8 cellular contexts compared by ENCODE assay signal in genomic region chr21:42465008-42465878, GRCh38. TPM values are rescaled to one million over a fixed set of nuclear protein-coding genes. Genes with fewer than 3 reads are reported as not detected.
A peak's percentile ranks its signal among the peaks of the same experiment; 100 is the strongest.
DNase-seq lines count a peak whose midpoint lies in the region; ATAC-seq and TF ChIP-seq lines count a peak whose summit lies in the region.

No MANE protein-coding gene starts in this region.

- H3K36me3 ChIP-seq in KMS-11 (ENCODE audit: insufficient read depth): no peaks in the 10 kb centered on the region

- H3K4me2 ChIP-seq in KMS-11: peak overlapping the region; percentile 67

- H3K4me3 Mint-ChIP-seq in activated CD4-positive, alpha-beta T cell treated with anti-CD3 and anti-CD28 coated beads, Interleukin-2, amount 10 ng/mL, durations not matched to agents 24 days and 14 days: peak overlapping the region; percentile 25

- peaks cover 96% of the 10 kb centered on the region for H3K4me1 ChIP-seq in KMS-11 (ENCODE audit: low read depth, poor library complexity, severe bottlenecking)

- H3K4me1 Mint-ChIP-seq in activated CD4-positive, alpha-beta T cell treated with anti-CD3 and anti-CD28 coated beads, Interleukin-2, amount 10 ng/mL, durations not matched to agents 24 days and 14 days: peaks cover 59% of the 10 kb centered on the region

- no peak for TF ChIP-seq CTCF in KMS-11 (conservative IDR thresholded peaks at IDR 0.05; ENCODE audit: low read depth, low read length)

- peak overlapping the region; percentile 48 for H3K27ac ChIP-seq in KMS-11

- peaks cover 13% of the 10 kb centered on the region for H3K9me3 Mint-ChIP-seq in activated CD4-positive, alpha-beta T cell treated with anti-CD3 and anti-CD28 coated beads, Interleukin-2, amount 10 ng/mL, durations not matched to agents 24 days and 14 days

- DNase-seq in activated CD4-positive, alpha-beta T cell treated with anti-CD3 and anti-CD28 coated beads, Interleukin-2, amount 10 ng/mL, durations not matched to agents 24 days and 14 days: no peak
- DNase-seq in activated CD4-positive, alpha-beta T cell treated with anti-CD3 and anti-CD28 coated beads for 4 hours: no peak
- DNase-seq in brain pericyte (ENCODE audit: low read depth, low spot score): peak; percentile 21
- no peak for DNase-seq in stimulated activated naive CD8-positive, alpha-beta T cell treated with anti-CD3 and anti-CD28 coated beads, Interleukin-15, Interleukin-2, amounts not matched to agents 100 U/mL and 50 U/mL, for 24 hours
- DNase-seq in NCI-H1417 treated with DMSO at 0.1 percent for 48 hours (lab: John Stamatoyannopoulos, UW): no peak
- no peak for DNase-seq in hepatic stellate cell (ENCODE audit: low spot score)

- no peak overlapping the region for H2AFZ ChIP-seq in KMS-11 (ENCODE audit: low read depth)

- H3K27me3 Mint-ChIP-seq in activated CD4-positive, alpha-beta T cell treated with anti-CD3 and anti-CD28 coated beads, Interleukin-2, amount 10 ng/mL, durations not matched to agents 24 days and 14 days: peaks cover 3% of the 10 kb centered on the region

- peak overlapping the region; percentile 5; the same call in 1 of the 2 replicates for H3K9ac ChIP-seq in KMS-11

- H3K36me3 Mint-ChIP-seq in activated CD4-positive, alpha-beta T cell treated with anti-CD3 and anti-CD28 coated beads, Interleukin-2, amount 10 ng/mL, durations not matched to agents 24 days and 14 days (ENCODE audit: low read depth): peaks cover 3% of the 10 kb centered on the region

- no peak overlapping the region for H3K4me3 ChIP-seq in KMS-11 (IDR thresholded peaks at IDR 0.05; ENCODE audit: insufficient read depth, low read depth, low read length)

- H3K27ac Mint-ChIP-seq in activated CD4-positive, alpha-beta T cell treated with anti-CD3 and anti-CD28 coated beads, Interleukin-2, amount 10 ng/mL, durations not matched to agents 24 days and 14 days: peak overlapping the region; percentile 63

- peak; percentile 30 for ATAC-seq in stimulated activated naive CD8-positive, alpha-beta T cell treated with anti-CD3 and anti-CD28 coated beads, Interleukin-15, Interleukin-2, amounts not matched to agents 100 U/mL and 50 U/mL, for 24 hours
- no peak for ATAC-seq in HG02970 (IDR thresholded peaks at IDR 0.05; ENCODE audit: low FRiP score, unreplicated experiment)

- H3K27me3 ChIP-seq in KMS-11 (ENCODE audit: insufficient read depth, low read depth): no peaks in the 10 kb centered on the region; the same call in 1 of the 2 replicates

- no peaks in the 10 kb centered on the region for H3K79me2 ChIP-seq in KMS-11 (ENCODE audit: insufficient read depth, low read depth)

- H4K20me1 ChIP-seq in KMS-11 (ENCODE audit: insufficient read depth): no peaks in the 10 kb centered on the region

- intact Hi-C loops in activated CD4-positive, alpha-beta T cell treated with anti-CD3 and anti-CD28 coated beads, Interleukin-2, amount 10 ng/mL, durations not matched to agents 24 days and 14 days (cut with micrococcal nuclease): loop anchor here (5.0 to 10.0 kb wide), 2 partner anchors 47 to 370 kb away; partner anchors contain the start of gene SLC37A1

RNA-seq across cellular contexts. Expression of gene RSPH1, which starts 30.8 kb away (rescaled TPM):
- total RNA-seq in activated CD4-positive, alpha-beta T cell treated with anti-CD3 and anti-CD28 coated beads, Interleukin-2, amount 10 ng/mL, durations not matched to agents 24 days and 14 days: not detected in 2 replicates

RNA-seq across cellular contexts. Expression of gene SLC37A1, which starts 48.4 kb away (rescaled TPM):
- total RNA-seq in activated CD4-positive, alpha-beta T cell treated with anti-CD3 and anti-CD28 coated beads, Interleukin-2, amount 10 ng/mL, durations not matched to agents 24 days and 14 days: 19.5 and 23.0 TPM in 2 replicates
